ENCODE assay signal across 1 cellular context in genomic region chr2:38496927-38497669, GRCh38.
TF ChIP-seq lines count a peak whose summit lies in the region.

No MANE protein-coding gene starts in this region.

TF ChIP-seq in HepG2, 621 proteins besides CTCF, POLR2A, EP300 and RAD21 (continued from another document and continues in another):
- TF ChIP-seq ZNF775 (CRISPR knock-in tag; IDR thresholded peaks at IDR 0.05; ENCODE audit: borderline replicate concordance) (no peak), EED (CRISPR knock-in tag; IDR thresholded peaks at IDR 0.05) (peak; percentile 75; the same call in 1 of the 2 replicates), ESRRA (CRISPR knock-in tag; IDR thresholded peaks at IDR 0.05; ENCODE audit: low read depth) (peak; percentile 86; the same call in 1 of the 2 replicates), USF2 (IDR thresholded peaks at IDR 0.05; ENCODE audit: low read depth, low read length) (no peak), USF2 (CRISPR knock-in tag; IDR thresholded peaks at IDR 0.05; ENCODE audit: borderline replicate concordance) (no peak), ZNF792 (CRISPR knock-in tag; IDR thresholded peaks at IDR 0.05) (peak; percentile 66; the same call in 1 of the 2 replicates), FOXK1 (CRISPR knock-in tag; IDR thresholded peaks at IDR 0.05; ENCODE audit: borderline replicate concordance, low read depth) (peak; percentile 48; the same call in 1 of the 2 replicates), SMAD9 (CRISPR knock-in tag; IDR thresholded peaks at IDR 0.05) (no peak), KDM3A (CRISPR knock-in tag; IDR thresholded peaks at IDR 0.05; ENCODE audit: low read depth) (peak; percentile 85; the same call in 1 of the 2 replicates), BHLHE40 (IDR thresholded peaks at IDR 0.05; ENCODE audit: low read length) (peak; percentile 43; the same call in 1 of the 2 replicates), ZNF558 (CRISPR knock-in tag; IDR thresholded peaks at IDR 0.05; ENCODE audit: borderline replicate concordance) (no peak), ZNF264 (CRISPR knock-in tag; IDR thresholded peaks at IDR 0.05) (peak; percentile 82), GATAD1 (CRISPR knock-in tag; IDR thresholded peaks at IDR 0.05) (peak; percentile 27), ZNF292 (CRISPR knock-in tag; IDR thresholded peaks at IDR 0.05; ENCODE audit: borderline replicate concordance, low read depth) (peak; percentile 100), AHR (CRISPR knock-in tag; IDR thresholded peaks at IDR 0.05) (0 out of 2 replicates have a peak, but pooled peaks have one; percentile 26), BORCS8-MEF2B (CRISPR knock-in tag; IDR thresholded peaks at IDR 0.05) (peak; percentile 39; the same call in 1 of the 2 replicates), SMAD3 (CRISPR knock-in tag; IDR thresholded peaks at IDR 0.05) (peak; percentile 65; the same call in 1 of the 2 replicates), MED13 (CRISPR knock-in tag; IDR thresholded peaks at IDR 0.05) (peak; percentile 50; the same call in 1 of the 2 replicates), CHD4 (IDR thresholded peaks at IDR 0.05; ENCODE audit: borderline replicate concordance, low read length) (peak; percentile 94; the same call in 1 of the 2 replicates), ZNF788 (CRISPR knock-in tag; IDR thresholded peaks at IDR 0.05; ENCODE audit: borderline replicate concordance) (peak; percentile 52; the same call in 1 of the 2 replicates), ZNF3 (CRISPR knock-in tag; IDR thresholded peaks at IDR 0.05) (peak; percentile 93), RBM39 (IDR thresholded peaks at IDR 0.05; ENCODE audit: low read depth, low read length, poor library complexity, severe bottlenecking) (no peak), POLR2AphosphoS5 (IDR thresholded peaks at IDR 0.05; ENCODE audit: low read depth, low read length) (0 out of 2 replicates have a peak, but pooled peaks have one; percentile 31), KLF9 (CRISPR knock-in tag; IDR thresholded peaks at IDR 0.05; ENCODE audit: low read depth) (0 out of 2 replicates have a peak, but pooled peaks have one; percentile 27), ZNF782 (CRISPR knock-in tag; IDR thresholded peaks at IDR 0.05; ENCODE audit: borderline replicate concordance) (0 out of 2 replicates have a peak, but pooled peaks have one; percentile 47), CEBPB (IDR thresholded peaks at IDR 0.05; ENCODE audit: borderline replicate concordance, low read depth, low read length) (peak; percentile 90), FOXJ3 (CRISPR knock-in tag; IDR thresholded peaks at IDR 0.05; ENCODE audit: borderline replicate concordance) (peak; percentile 38; the same call in 1 of the 2 replicates), MEIS2 (CRISPR knock-in tag; IDR thresholded peaks at IDR 0.05) (peak; percentile 67; the same call in 1 of the 2 replicates), CBFB (CRISPR knock-in tag; IDR thresholded peaks at IDR 0.05) (peak; percentile 52; the same call in 1 of the 2 replicates), GMEB1 (CRISPR knock-in tag; IDR thresholded peaks at IDR 0.05; ENCODE audit: borderline replicate concordance) (peak; percentile 38; the same call in 1 of the 2 replicates), CBX5 (CRISPR knock-in tag; IDR thresholded peaks at IDR 0.05; ENCODE audit: borderline replicate concordance) (peak; percentile 89), ZNF768 (CRISPR knock-in tag; IDR thresholded peaks at IDR 0.05) (peak; percentile 27; the same call in 1 of the 2 replicates), TCF7 (IDR thresholded peaks at IDR 0.05; ENCODE audit: low read depth) (0 out of 2 replicates have a peak, but pooled peaks have one; percentile 22), TEAD2 (CRISPR knock-in tag; IDR thresholded peaks at IDR 0.05) (no peak), ZNF574 (CRISPR knock-in tag; IDR thresholded peaks at IDR 0.05) (peak; percentile 56; the same call in 1 of the 2 replicates), KLF16 (CRISPR knock-in tag; IDR thresholded peaks at IDR 0.05) (peak in 1 of 2 experiments; percentile 87; a peak in 2 of 4 replicates), ZNF605 (CRISPR knock-in tag; IDR thresholded peaks at IDR 0.05) (peak; percentile 53; the same call in 1 of the 2 replicates)
- TF ChIP-seq, protein P1, sequence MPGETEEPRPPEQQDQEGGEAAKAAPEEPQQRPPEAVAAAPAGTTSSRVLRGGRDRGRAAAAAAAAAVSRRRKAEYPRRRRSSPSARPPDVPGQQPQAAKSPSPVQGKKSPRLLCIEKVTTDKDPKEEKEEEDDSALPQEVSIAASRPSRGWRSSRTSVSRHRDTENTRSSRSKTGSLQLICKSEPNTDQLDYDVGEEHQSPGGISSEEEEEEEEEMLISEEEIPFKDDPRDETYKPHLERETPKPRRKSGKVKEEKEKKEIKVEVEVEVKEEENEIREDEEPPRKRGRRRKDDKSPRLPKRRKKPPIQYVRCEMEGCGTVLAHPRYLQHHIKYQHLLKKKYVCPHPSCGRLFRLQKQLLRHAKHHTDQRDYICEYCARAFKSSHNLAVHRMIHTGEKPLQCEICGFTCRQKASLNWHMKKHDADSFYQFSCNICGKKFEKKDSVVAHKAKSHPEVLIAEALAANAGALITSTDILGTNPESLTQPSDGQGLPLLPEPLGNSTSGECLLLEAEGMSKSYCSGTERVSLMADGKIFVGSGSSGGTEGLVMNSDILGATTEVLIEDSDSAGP (CRISPR knock-in tag; IDR thresholded peaks at IDR 0.05; ENCODE audit: borderline replicate concordance): peak; percentile 53
- TF ChIP-seq, protein P2, sequence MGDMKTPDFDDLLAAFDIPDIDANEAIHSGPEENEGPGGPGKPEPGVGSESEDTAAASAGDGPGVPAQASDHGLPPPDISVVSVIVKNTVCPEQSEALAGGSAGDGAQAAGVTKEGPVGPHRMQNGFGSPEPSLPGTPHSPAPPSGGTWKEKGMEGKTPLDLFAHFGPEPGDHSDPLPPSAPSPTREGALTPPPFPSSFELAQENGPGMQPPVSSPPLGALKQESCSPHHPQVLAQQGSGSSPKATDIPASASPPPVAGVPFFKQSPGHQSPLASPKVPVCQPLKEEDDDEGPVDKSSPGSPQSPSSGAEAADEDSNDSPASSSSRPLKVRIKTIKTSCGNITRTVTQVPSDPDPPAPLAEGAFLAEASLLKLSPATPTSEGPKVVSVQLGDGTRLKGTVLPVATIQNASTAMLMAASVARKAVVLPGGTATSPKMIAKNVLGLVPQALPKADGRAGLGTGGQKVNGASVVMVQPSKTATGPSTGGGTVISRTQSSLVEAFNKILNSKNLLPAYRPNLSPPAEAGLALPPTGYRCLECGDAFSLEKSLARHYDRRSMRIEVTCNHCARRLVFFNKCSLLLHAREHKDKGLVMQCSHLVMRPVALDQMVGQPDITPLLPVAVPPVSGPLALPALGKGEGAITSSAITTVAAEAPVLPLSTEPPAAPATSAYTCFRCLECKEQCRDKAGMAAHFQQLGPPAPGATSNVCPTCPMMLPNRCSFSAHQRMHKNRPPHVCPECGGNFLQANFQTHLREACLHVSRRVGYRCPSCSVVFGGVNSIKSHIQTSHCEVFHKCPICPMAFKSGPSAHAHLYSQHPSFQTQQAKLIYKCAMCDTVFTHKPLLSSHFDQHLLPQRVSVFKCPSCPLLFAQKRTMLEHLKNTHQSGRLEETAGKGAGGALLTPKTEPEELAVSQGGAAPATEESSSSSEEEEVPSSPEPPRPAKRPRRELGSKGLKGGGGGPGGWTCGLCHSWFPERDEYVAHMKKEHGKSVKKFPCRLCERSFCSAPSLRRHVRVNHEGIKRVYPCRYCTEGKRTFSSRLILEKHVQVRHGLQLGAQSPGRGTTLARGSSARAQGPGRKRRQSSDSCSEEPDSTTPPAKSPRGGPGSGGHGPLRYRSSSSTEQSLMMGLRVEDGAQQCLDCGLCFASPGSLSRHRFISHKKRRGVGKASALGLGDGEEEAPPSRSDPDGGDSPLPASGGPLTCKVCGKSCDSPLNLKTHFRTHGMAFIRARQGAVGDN (CRISPR knock-in tag; IDR thresholded peaks at IDR 0.05): peak; percentile 55
- TF ChIP-seq, protein P3, sequence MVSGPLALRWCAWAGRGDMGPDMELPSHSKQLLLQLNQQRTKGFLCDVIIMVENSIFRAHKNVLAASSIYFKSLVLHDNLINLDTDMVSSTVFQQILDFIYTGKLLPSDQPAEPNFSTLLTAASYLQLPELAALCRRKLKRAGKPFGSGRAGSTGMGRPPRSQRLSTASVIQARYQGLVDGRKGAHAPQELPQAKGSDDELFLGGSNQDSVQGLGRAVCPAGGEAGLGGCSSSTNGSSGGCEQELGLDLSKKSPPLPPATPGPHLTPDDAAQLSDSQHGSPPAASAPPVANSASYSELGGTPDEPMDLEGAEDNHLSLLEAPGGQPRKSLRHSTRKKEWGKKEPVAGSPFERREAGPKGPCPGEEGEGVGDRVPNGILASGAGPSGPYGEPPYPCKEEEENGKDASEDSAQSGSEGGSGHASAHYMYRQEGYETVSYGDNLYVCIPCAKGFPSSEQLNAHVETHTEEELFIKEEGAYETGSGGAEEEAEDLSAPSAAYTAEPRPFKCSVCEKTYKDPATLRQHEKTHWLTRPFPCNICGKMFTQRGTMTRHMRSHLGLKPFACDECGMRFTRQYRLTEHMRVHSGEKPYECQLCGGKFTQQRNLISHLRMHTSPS (CRISPR knock-in tag; IDR thresholded peaks at IDR 0.05; ENCODE audit: low read depth): peak; percentile 59; the same call in 1 of the 2 replicates
- TF ChIP-seq, protein P4, sequence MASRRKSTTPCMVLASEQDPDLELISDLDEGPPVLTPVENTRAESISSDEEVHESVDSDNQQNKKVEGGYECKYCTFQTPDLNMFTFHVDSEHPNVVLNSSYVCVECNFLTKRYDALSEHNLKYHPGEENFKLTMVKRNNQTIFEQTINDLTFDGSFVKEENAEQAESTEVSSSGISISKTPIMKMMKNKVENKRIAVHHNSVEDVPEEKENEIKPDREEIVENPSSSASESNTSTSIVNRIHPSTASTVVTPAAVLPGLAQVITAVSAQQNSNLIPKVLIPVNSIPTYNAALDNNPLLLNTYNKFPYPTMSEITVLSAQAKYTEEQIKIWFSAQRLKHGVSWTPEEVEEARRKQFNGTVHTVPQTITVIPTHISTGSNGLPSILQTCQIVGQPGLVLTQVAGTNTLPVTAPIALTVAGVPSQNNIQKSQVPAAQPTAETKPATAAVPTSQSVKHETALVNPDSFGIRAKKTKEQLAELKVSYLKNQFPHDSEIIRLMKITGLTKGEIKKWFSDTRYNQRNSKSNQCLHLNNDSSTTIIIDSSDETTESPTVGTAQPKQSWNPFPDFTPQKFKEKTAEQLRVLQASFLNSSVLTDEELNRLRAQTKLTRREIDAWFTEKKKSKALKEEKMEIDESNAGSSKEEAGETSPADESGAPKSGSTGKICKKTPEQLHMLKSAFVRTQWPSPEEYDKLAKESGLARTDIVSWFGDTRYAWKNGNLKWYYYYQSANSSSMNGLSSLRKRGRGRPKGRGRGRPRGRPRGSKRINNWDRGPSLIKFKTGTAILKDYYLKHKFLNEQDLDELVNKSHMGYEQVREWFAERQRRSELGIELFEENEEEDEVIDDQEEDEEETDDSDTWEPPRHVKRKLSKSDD (CRISPR knock-in tag; IDR thresholded peaks at IDR 0.05; ENCODE audit: low read depth): peak; percentile 47; the same call in 1 of the 2 replicates
- TF ChIP-seq, protein P5, sequence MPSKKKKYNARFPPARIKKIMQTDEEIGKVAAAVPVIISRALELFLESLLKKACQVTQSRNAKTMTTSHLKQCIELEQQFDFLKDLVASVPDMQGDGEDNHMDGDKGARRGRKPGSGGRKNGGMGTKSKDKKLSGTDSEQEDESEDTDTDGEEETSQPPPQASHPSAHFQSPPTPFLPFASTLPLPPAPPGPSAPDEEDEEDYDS (CRISPR knock-in tag; IDR thresholded peaks at IDR 0.05): peak; percentile 25
